ENCODE assay signal across 23 cellular contexts in genomic region chr16:72925631-72925979, GRCh38.
DNase-seq lines count a peak whose midpoint lies in the region; ATAC-seq, FAIRE-seq and TF ChIP-seq lines count a peak whose summit lies in the region.
"Had no signal": no experiment of that assay in that cellular context is flagged by ENCODE, and none has a peak within 500 bp of the region (broad histone marks: within the 10 kb centered on the region; RNA-seq: fewer than 3 reads in every experiment).

No MANE protein-coding gene starts in this region.

- peak overlapping the region; percentile 96 for H3K27ac ChIP-seq in HepG2 (ENCODE audit: extremely low read length, insufficient read depth, low read length)
- no peak overlapping the region for H3K27ac ChIP-seq in right lobe of liver
- peak overlapping the region; percentile 81 for H3K27ac ChIP-seq in hepatocyte
- peak overlapping the region; percentile 57 to 78 (median 74) for H3K27ac ChIP-seq in stomach
- H3K27ac ChIP-seq: BLaER1 treated with 17β-estradiol and CSF1 and Interleukin-3, amounts not matched to agents 10 nM and 100 nM; HL-60 had no signal

- H3K4me2 ChIP-seq in HepG2 (ENCODE audit: low read depth, low read length) (peak overlapping the region; percentile 97), hepatocyte (peak overlapping the region; percentile 36)
- H3K4me2 ChIP-seq: GM23338 had no signal

- ATAC-seq in HepG2 (peak; percentile 10), right lobe of liver (no peak), HG03196 (IDR thresholded peaks at IDR 0.05; ENCODE audit: unreplicated experiment) (no peak)
- ATAC-seq: GM23338, HCT116, K562 had no signal

- H3K9ac ChIP-seq in HepG2 (ENCODE audit: insufficient read depth, low read depth, low read length) = peak overlapping the region; percentile 89
- H3K9ac ChIP-seq: BLaER1 treated with 17β-estradiol and CSF1 and Interleukin-3, amounts not matched to agents 10 nM and 100 nM had no signal

- peak overlapping the region; percentile 98 for H3K27ac Mint-ChIP-seq in progenitor cell of endocrine pancreas
- H3K27ac Mint-ChIP-seq: B cell; CD4-positive, CD25-positive, alpha-beta regulatory T cell; CD8-positive, alpha-beta memory T cell; GM23338 had no signal

- in situ Hi-C loops in HepG2 (cut with HindIII; ENCODE audit: extremely low pct_ligation_motif_present, low pct_unique_long_range_greater_than_20kb) = loop anchor here (5.0 kb wide), 1 partner anchor 48 kb away; no protein-coding TSS in a partner anchor
- in situ Hi-C loops in HAP-1 (cut with MboI; ENCODE audit: low sequenced_read_pairs) = no loop called here

- no peak for TF ChIP-seq EP300 in HepG2 (IDR thresholded peaks at IDR 0.05; ENCODE audit: low read depth in 2 of 2, low read length in 2 of 2)
- no peak for TF ChIP-seq EP300 in HepG2 (CRISPR knock-in tag; IDR thresholded peaks at IDR 0.05; ENCODE audit: borderline replicate concordance)
- no peak for TF ChIP-seq EP300 in stomach (IDR thresholded peaks at IDR 0.05)

- H3K79me2 ChIP-seq in HepG2 (ENCODE audit: insufficient read depth, low read length) = peaks cover 72% of the 10 kb centered on the region
- peaks cover 92% of the 10 kb centered on the region for H3K79me2 ChIP-seq in hepatocyte

- H3K36me3 Mint-ChIP-seq in progenitor cell of endocrine pancreas (ENCODE audit: insufficient read depth) = peaks cover 2% of the 10 kb centered on the region
- H3K36me3 Mint-ChIP-seq: CD4-positive, CD25-positive, alpha-beta regulatory T cell; CD8-positive, alpha-beta memory T cell had no signal

- FAIRE-seq in HepG2 (lab: Jason Lieb, UNC) = no peak
- FAIRE-seq: GM12892, GM18507, H54, K562 had no signal

- TF ChIP-seq CTCF in HepG2 (CRISPR knock-in tag; IDR thresholded peaks at IDR 0.05) (no peak), right lobe of liver (IDR thresholded peaks at IDR 0.05) (no peak), hepatocyte (IDR thresholded peaks at IDR 0.05; ENCODE audit: poor library complexity) (no peak), progenitor cell of endocrine pancreas (IDR thresholded peaks at IDR 0.05; ENCODE audit: unreplicated experiment) (no peak), stomach (IDR thresholded peaks at IDR 0.05) (no peak)

- H2AFZ ChIP-seq in HepG2 (ENCODE audit: low read length) (no peak overlapping the region), hepatocyte (no peak overlapping the region)
- H2AFZ ChIP-seq: GM23338 had no signal

- no peaks in the 10 kb centered on the region for H3K9me3 ChIP-seq in HepG2 (ENCODE audit: low read length)
- no peaks in the 10 kb centered on the region for H3K9me3 ChIP-seq in right lobe of liver
- no peaks in the 10 kb centered on the region for H3K9me3 ChIP-seq in hepatocyte (ENCODE audit: low read depth)
- no peaks in the 10 kb centered on the region for H3K9me3 ChIP-seq in stomach
- H3K9me3 ChIP-seq in HAP-1 = no peaks in the 10 kb centered on the region
- H3K9me3 ChIP-seq: BLaER1 treated with 17β-estradiol and CSF1 and Interleukin-3, amounts not matched to agents 10 nM and 100 nM had no signal

- peaks cover 0 to 4% of the 10 kb centered on the region in 2 experiments; a peak in 2 of 5 replicates for H3K36me3 ChIP-seq in HepG2 (replicated peaks in 1 of 2; ENCODE audit: control insufficient read depth in 1 of 2, insufficient read depth in 2 of 2, low read length in 2 of 2)
- H3K36me3 ChIP-seq in right lobe of liver = no peaks in the 10 kb centered on the region
- H3K36me3 ChIP-seq in hepatocyte (replicated peaks; ENCODE audit: insufficient read depth, low read depth) = no peaks in the 10 kb centered on the region
- H3K36me3 ChIP-seq in stomach = no peaks in the 10 kb centered on the region
- H3K36me3 ChIP-seq in HAP-1 (replicated peaks) = no peaks in the 10 kb centered on the region

- no peaks in the 10 kb centered on the region for H3K27me3 Mint-ChIP-seq in progenitor cell of endocrine pancreas
- H3K27me3 Mint-ChIP-seq: B cell; CD4-positive, CD25-positive, alpha-beta regulatory T cell had no signal

- POLR2A ChIA-PET in HepG2 (lab: Yijun Ruan, JAX) = interaction anchor here (0.6 to 2.8 kb wide), 13 partner anchors 11 to 146 kb away, joined by 3 to 32 read pairs (median 4); no protein-coding TSS in a partner anchor

- BruUV-seq in HepG2 (replicated peaks; lab: Mats Ljungman, UMichigan) = TSS peak; percentile 99

- peaks cover 99% of the 10 kb centered on the region for H3K4me1 ChIP-seq in HepG2 (ENCODE audit: insufficient read depth, low read length)
- H3K4me1 ChIP-seq in right lobe of liver = no peaks in the 10 kb centered on the region
- peaks cover 22% of the 10 kb centered on the region for H3K4me1 ChIP-seq in hepatocyte (ENCODE audit: insufficient read depth)
- H3K4me1 ChIP-seq in stomach = peaks cover 14 to 72% (median 48%) of the 10 kb centered on the region in 4 donors
- H3K4me1 ChIP-seq in HAP-1 = peaks cover 20% of the 10 kb centered on the region

- H3K9me3 Mint-ChIP-seq in progenitor cell of endocrine pancreas (ENCODE audit: low read depth) = no peaks in the 10 kb centered on the region
- H3K9me3 Mint-ChIP-seq: CD4-positive, CD25-positive, alpha-beta regulatory T cell had no signal

- H3K4me1 Mint-ChIP-seq in progenitor cell of endocrine pancreas (ENCODE audit: low read depth) = peaks cover 59% of the 10 kb centered on the region
- H3K4me1 Mint-ChIP-seq: B cell, GM23338 had no signal

- H3K4me3 ChIP-seq in HepG2 (replicated peaks in 1 of 3; ENCODE audit: insufficient read depth in 1 of 3, low read depth in 2 of 3, low read length in 3 of 3) = peak overlapping the region; percentile 29 to 65 (median 36)
- H3K4me3 ChIP-seq in right lobe of liver = no peak overlapping the region
- H3K4me3 ChIP-seq in hepatocyte = no peak overlapping the region
- no peak overlapping the region for H3K4me3 ChIP-seq in stomach
- no peak overlapping the region for H3K4me3 ChIP-seq in HAP-1
- H3K4me3 ChIP-seq: BLaER1 treated with 17β-estradiol and CSF1 and Interleukin-3, amounts not matched to agents 10 nM and 100 nM; GM23338; K562 had no signal

- WGBS in HepG2 (ENCODE audit: low lambda C conversion rate) = 15% methylated on average over 5 of the region's 5 CpGs
- 94% methylated on average over 5 of the region's 5 CpGs for WGBS in right lobe of liver (ENCODE audit: insufficient coverage, low coverage, low lambda C conversion rate, missing lambda C conversion rate)
- WGBS in hepatocyte (ENCODE audit: low lambda C conversion rate, missing lambda C conversion rate) = 97% methylated on average over 5 of the region's 5 CpGs
- 81 to 85% (median 84%) methylated on average over 5 of the region's 5 CpGs for WGBS in stomach, 5 donors

- H3K4me3 Mint-ChIP-seq in progenitor cell of endocrine pancreas (ENCODE audit: low read depth) = no peak overlapping the region
- H3K4me3 Mint-ChIP-seq: B cell; CD4-positive, CD25-positive, alpha-beta regulatory T cell; CD8-positive, alpha-beta memory T cell; GM23338 had no signal

- CTCF ChIA-PET in HepG2 (lab: Yijun Ruan, JAX; ENCODE audit: low intra/inter-chr PET ratio, low total read pairs) = no interaction called here

- intact Hi-C loops in HepG2 (cut with micrococcal nuclease; ENCODE audit: unreplicated experiment) (loop anchor here (1.0 to 10.0 kb wide), 4 partner anchors 48 to 261 kb away; no protein-coding TSS in a partner anchor), right lobe of liver (cut with DNase I) (no loop called here), stomach (cut with DNase I; ENCODE audit: low total_unique reads) (no loop called here)

- H4K20me1 ChIP-seq in HepG2 (ENCODE audit: insufficient read depth, low read length) = no peaks in the 10 kb centered on the region
- no peaks in the 10 kb centered on the region for H4K20me1 ChIP-seq in hepatocyte (ENCODE audit: insufficient read depth, poor library complexity, severe bottlenecking)

- no peaks in the 10 kb centered on the region for H3K27me3 ChIP-seq in HepG2 (ENCODE audit: control insufficient read depth in 1 of 2, insufficient read depth in 2 of 2, low read length in 2 of 2)
- H3K27me3 ChIP-seq in right lobe of liver = no peaks in the 10 kb centered on the region
- H3K27me3 ChIP-seq in hepatocyte = no peaks in the 10 kb centered on the region
- no peaks in the 10 kb centered on the region for H3K27me3 ChIP-seq in stomach
- H3K27me3 ChIP-seq in HAP-1 (ENCODE audit: low read depth) = no peaks in the 10 kb centered on the region
- H3K27me3 ChIP-seq: BLaER1 treated with 17β-estradiol and CSF1 and Interleukin-3, amounts not matched to agents 10 nM and 100 nM had no signal

- no peaks in the 10 kb centered on the region for H3K9me2 ChIP-seq in hepatocyte (replicated peaks; ENCODE audit: insufficient read depth)

- DNase-seq in HepG2 (ENCODE audit: low spot score) (no peak), right lobe of liver (no peak), hepatocyte (ENCODE audit: low spot score) (no peak), progenitor cell of endocrine pancreas (ENCODE audit: low spot score, unreplicated experiment) (no peak), stomach (no peak), islet precursor cell (no peak), HAP-1 (ENCODE audit: low spot score in 2 of 2) (no peak)
- DNase-seq: CD4-positive, CD25-positive, alpha-beta regulatory T cell; CD8-positive, alpha-beta memory T cell; COR-L47; DMS79; GDM1; IMR-90 had no signal

- TF ChIP-seq POLR2A in HepG2 (IDR thresholded peaks at IDR 0.05; ENCODE audit: insufficient read depth in 1 of 2, low read depth in 2 of 2, low read length in 2 of 2) (no peak), right lobe of liver (IDR thresholded peaks at IDR 0.05) (no peak), stomach (IDR thresholded peaks at IDR 0.05) (no peak)

- TF ChIP-seq RAD21 in HepG2 (CRISPR knock-in tag; IDR thresholded peaks at IDR 0.05) = no peak

TF ChIP-seq in HepG2, 621 proteins besides CTCF, POLR2A, EP300 and RAD21 (continues in another document):
- peak; percentile 13; the same call in 1 of the 2 replicates for TF ChIP-seq ZNF430 (CRISPR knock-in tag; IDR thresholded peaks at IDR 0.05)
- 0 out of 2 replicates have a peak, but pooled peaks have one; percentile 1 for TF ChIP-seq SSRP1 (CRISPR knock-in tag; IDR thresholded peaks at IDR 0.05)
- TF ChIP-seq ZNF644 (CRISPR knock-in tag; IDR thresholded peaks at IDR 0.05; ENCODE audit: low read depth) = no peak
- 0 out of 2 replicates have a peak, but pooled peaks have one; percentile 11 for TF ChIP-seq ZNF552 (CRISPR knock-in tag; IDR thresholded peaks at IDR 0.05; ENCODE audit: borderline replicate concordance)
- TF ChIP-seq MAF1 (CRISPR knock-in tag; IDR thresholded peaks at IDR 0.05; ENCODE audit: borderline replicate concordance) = no peak
- TF ChIP-seq, protein P1, sequence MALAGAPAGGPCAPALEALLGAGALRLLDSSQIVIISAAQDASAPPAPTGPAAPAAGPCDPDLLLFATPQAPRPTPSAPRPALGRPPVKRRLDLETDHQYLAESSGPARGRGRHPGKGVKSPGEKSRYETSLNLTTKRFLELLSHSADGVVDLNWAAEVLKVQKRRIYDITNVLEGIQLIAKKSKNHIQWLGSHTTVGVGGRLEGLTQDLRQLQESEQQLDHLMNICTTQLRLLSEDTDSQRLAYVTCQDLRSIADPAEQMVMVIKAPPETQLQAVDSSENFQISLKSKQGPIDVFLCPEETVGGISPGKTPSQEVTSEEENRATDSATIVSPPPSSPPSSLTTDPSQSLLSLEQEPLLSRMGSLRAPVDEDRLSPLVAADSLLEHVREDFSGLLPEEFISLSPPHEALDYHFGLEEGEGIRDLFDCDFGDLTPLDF (CRISPR knock-in tag; IDR thresholded peaks at IDR 0.05) = no peak
- 0 out of 2 replicates have a peak, but pooled peaks have one; percentile 1 for TF ChIP-seq TRIM24 (CRISPR knock-in tag; IDR thresholded peaks at IDR 0.05)
- no peak for TF ChIP-seq ZNF350 (CRISPR knock-in tag; IDR thresholded peaks at IDR 0.05; ENCODE audit: borderline replicate concordance, low read depth)

Comparison
In these comparisons a context has a peak if more than half of its experiments do, and no peak if none do; other contexts are left out.
1. H3K27ac ChIP-seq: peak in HepG2 (single experiment), hepatocyte (single experiment) and stomach (5 of 5); none in right lobe of liver (0 of 3).
2. H3K4me3 ChIP-seq: peak in HepG2 (3 of 3); none in right lobe of liver (0 of 3), hepatocyte (single experiment), stomach (0 of 4) and HAP-1 (single experiment).